In the genomic region with DNA sequence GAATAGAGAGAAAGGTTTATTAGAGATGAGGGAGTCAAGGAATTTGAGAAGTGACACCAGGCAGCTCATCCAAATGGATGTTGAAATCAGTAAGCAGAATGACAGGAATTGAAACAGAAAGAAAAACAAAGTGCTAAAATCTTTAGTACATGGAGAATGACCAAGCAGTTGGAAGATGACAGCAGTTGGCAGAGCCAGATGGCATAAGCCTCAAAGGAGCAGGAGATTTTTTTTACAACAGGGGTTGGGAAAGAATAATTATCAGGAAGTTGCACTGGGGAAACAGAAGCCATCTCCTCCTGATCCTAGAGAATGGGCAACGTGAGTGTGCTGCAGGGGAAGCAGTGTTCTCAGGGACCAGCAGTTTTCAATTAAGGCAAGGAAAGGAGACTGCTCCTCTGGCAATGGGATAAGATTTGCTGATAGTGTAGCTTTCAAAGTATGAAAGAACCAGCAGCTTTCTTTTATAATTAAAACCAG, we compare ENCODE assay signal across 10 cellular contexts. TPM values are rescaled to one million over a fixed set of nuclear protein-coding genes. Genes with fewer than 3 reads are reported as not detected.
A peak's percentile ranks its signal among the peaks of the same experiment; 100 is the strongest.
DNase-seq lines count a peak whose midpoint lies in the region; ATAC-seq and TF ChIP-seq lines count a peak whose summit lies in the region.
"Had no signal": no experiment of that assay in that cellular context is flagged by ENCODE, and none has a peak within 500 bp of the region (broad histone marks: within the 10 kb centered on the region; RNA-seq: fewer than 3 reads in every experiment).

No MANE protein-coding gene starts in this region.

- peaks cover 3% of the 10 kb centered on the region; the same call in 1 of the 2 replicates for H3K36me3 ChIP-seq in BE2C
- no peaks in the 10 kb centered on the region for H3K36me3 ChIP-seq in effector memory CD4-positive, alpha-beta T cell (ENCODE audit: control insufficient read depth, insufficient read depth, low read length)
- H3K36me3 ChIP-seq: neutrophil had no signal

- H3K27me3 ChIP-seq in BE2C (no peaks in the 10 kb centered on the region), right cardiac atrium (ENCODE audit: control insufficient read depth, insufficient read depth) (no peaks in the 10 kb centered on the region)
- no peaks in the 10 kb centered on the region for H3K27me3 ChIP-seq in effector memory CD4-positive, alpha-beta T cell (replicated peaks; ENCODE audit: control insufficient read depth, insufficient read depth, low read length, poor library complexity, severe bottlenecking)
- H3K27me3 ChIP-seq: neutrophil had no signal

- H3K27ac ChIP-seq in right cardiac atrium (ENCODE audit: low read length) = no peak overlapping the region
- no peak overlapping the region for H3K27ac ChIP-seq in effector memory CD4-positive, alpha-beta T cell (ENCODE audit: insufficient read depth, low read length, poor library complexity, severe bottlenecking)
- H3K27ac ChIP-seq: epithelial cell of prostate, neutrophil had no signal

- DNase-seq in BE2C (peak; percentile 79), NCI-H2171 treated with DMSO at 0.1 percent for 48 hours (lab: John Stamatoyannopoulos, UW) (peak; percentile 95), right cardiac atrium (no peak), glomerular visceral epithelial cell (ENCODE audit: extremely low spot score) (no peak), 8988T (no peak)
- no peak for DNase-seq in effector memory CD4-positive, alpha-beta T cell

- H3K4me3 ChIP-seq in BE2C (ENCODE audit: low read depth, low read length) = peak overlapping the region; percentile 19
- no peak overlapping the region for H3K4me3 ChIP-seq in right cardiac atrium (ENCODE audit: low read length)
- H3K4me3 ChIP-seq in effector memory CD4-positive, alpha-beta T cell (ENCODE audit: insufficient read depth, low read depth, low read length, poor library complexity, severe bottlenecking) = no peak overlapping the region

- no peaks in the 10 kb centered on the region for H3K9me3 ChIP-seq in BE2C
- H3K9me3 ChIP-seq in right cardiac atrium (ENCODE audit: control insufficient read depth, low read length) = no peaks in the 10 kb centered on the region
- no peaks in the 10 kb centered on the region for H3K9me3 ChIP-seq in effector memory CD4-positive, alpha-beta T cell (ENCODE audit: control insufficient read depth, low read length)
- H3K9me3 ChIP-seq: neutrophil had no signal

- WGBS in right cardiac atrium = 4% methylated on average over 1 of the region's 1 CpG

- no peak for TF ChIP-seq CTCF in BE2C (IDR thresholded peaks at IDR 0.05; ENCODE audit: low read depth, low read length)

- H3K4me1 ChIP-seq in BE2C = peaks cover 49% of the 10 kb centered on the region
- H3K4me1 ChIP-seq in right cardiac atrium (ENCODE audit: control insufficient read depth, insufficient read depth, low read length) = peaks cover 3% of the 10 kb centered on the region
- no peaks in the 10 kb centered on the region for H3K4me1 ChIP-seq in effector memory CD4-positive, alpha-beta T cell (ENCODE audit: control insufficient read depth, insufficient read depth, low read length, poor library complexity, severe bottlenecking)

- intact Hi-C loops in right cardiac atrium (cut with DNase I) = no loop called here

- peak; percentile 57 for ATAC-seq in GM21367 (IDR thresholded peaks at IDR 0.05; ENCODE audit: unreplicated experiment)
- ATAC-seq in right cardiac atrium = peak; percentile 36 to 52
- ATAC-seq in HG03139 (IDR thresholded peaks at IDR 0.05; ENCODE audit: unreplicated experiment) = no peak

RNA-seq across cellular contexts. Expression of a gene that starts 28.9 kb away (rescaled TPM):
- polyA plus RNA-seq in BE2C (2012; ENCODE audit: insufficient read depth, insufficient read length, low read depth) = 15.5 TPM
- 1 to 10 TPM in 1 of 4 donors, under 1 TPM in 3; 0.51 to 1.1 (median 0.76) TPM for total RNA-seq in right cardiac atrium
- not detected for polyA plus RNA-seq in right cardiac atrium

RNA-seq across cellular contexts. Expression of a gene that starts 51.5 kb away (rescaled TPM):
- 34.5 TPM for polyA plus RNA-seq in BE2C (2012; ENCODE audit: insufficient read depth, insufficient read length, low read depth)
- 10 to 100 TPM; 35.1 to 38.6 (median 37.8) TPM for total RNA-seq in right cardiac atrium
- polyA plus RNA-seq in right cardiac atrium = 8.6 TPM

Comparison
In these comparisons a context has a peak if more than half of its experiments do, and no peak if none do; other contexts are left out.
1. DNase-seq: peak in BE2C (single experiment) and NCI-H2171 treated with DMSO at 0.1 percent for 48 hours (single experiment); none in right cardiac atrium (0 of 3), glomerular visceral epithelial cell (single experiment), effector memory CD4-positive, alpha-beta T cell (0 of 3) and 8988T (single experiment).